In genomic region chr2:3547915-3548314, GRCh38 we compare ENCODE assay signal across 17 cellular contexts. TPM values are rescaled to one million over a fixed set of nuclear protein-coding genes. Genes with fewer than 3 reads are reported as not detected.
"Had no signal": no experiment of that assay in that cellular context is flagged by ENCODE, and none has a peak within 500 bp of the region (broad histone marks: within the 10 kb centered on the region; RNA-seq: fewer than 3 reads in every experiment).

No MANE protein-coding gene starts in this region.

- H3K27me3 Mint-ChIP-seq: naive thymus-derived CD8-positive, alpha-beta T cell; T-cell had no signal

- H3K4me3 Mint-ChIP-seq: naive thymus-derived CD8-positive, alpha-beta T cell; T-cell had no signal

- H3K27ac ChIP-seq: ascending aorta, esophagus squamous epithelium, heart left ventricle, neutrophil, right atrium auricular region, WERI-Rb-1 had no signal

- H3K27me3 ChIP-seq: ascending aorta, esophagus squamous epithelium, heart left ventricle, neutrophil, right atrium auricular region had no signal

- H3K27ac Mint-ChIP-seq: T-cell had no signal

- H3K9me3 Mint-ChIP-seq: naive thymus-derived CD8-positive, alpha-beta T cell; T-cell had no signal

- H3K4me1 ChIP-seq: ascending aorta, esophagus squamous epithelium, right atrium auricular region had no signal

- FAIRE-seq: small intestine had no signal

- H3K4me3 ChIP-seq: ascending aorta, esophagus squamous epithelium, heart left ventricle, mucosa of descending colon, right atrium auricular region had no signal

- DNase-seq: activated CD4-positive, alpha-beta T cell treated with anti-CD3 and anti-CD28 coated beads for 48 hours; activated gamma-delta T cell; activated T-cell treated with anti-CD3 and anti-CD28 coated beads for 4 hours; esophagus squamous epithelium; foreskin melanocyte; heart left ventricle; mammary epithelial cell; mucosa of descending colon; naive thymus-derived CD8-positive, alpha-beta T cell; small intestine; T-cell; T1000; WERI-Rb-1 had no signal

- ATAC-seq: heart left ventricle; left lobe of liver; mucosa of descending colon; naive thymus-derived CD8-positive, alpha-beta T cell; T-cell had no signal

- H3K9me3 ChIP-seq: ascending aorta, esophagus squamous epithelium, heart left ventricle, mucosa of descending colon, neutrophil, right atrium auricular region had no signal

RNA-seq across cellular contexts. Expression of gene COLEC11, which starts 47.0 kb away (rescaled TPM):
- total RNA-seq: mammary epithelial cell had no signal
